Comparison of ENCODE assay signal across 10 cellular contexts in genomic region chr17:57606111-57606875, GRCh38.
A peak's percentile ranks its signal among the peaks of the same experiment; 100 is the strongest.
DNase-seq lines count a peak whose midpoint lies in the region; ATAC-seq and TF ChIP-seq lines count a peak whose summit lies in the region.
"Had no signal": no experiment of that assay in that cellular context is flagged by ENCODE, and none has a peak within 500 bp of the region (broad histone marks: within the 10 kb centered on the region; RNA-seq: fewer than 3 reads in every experiment).

No MANE protein-coding gene starts in this region.

- no peaks in the 10 kb centered on the region for H3K9me3 Mint-ChIP-seq in activated naive CD4-positive, alpha-beta T cell treated with anti-CD3 and anti-CD28 coated beads for 36 hours
- peaks cover 4% of the 10 kb centered on the region for H3K9me3 Mint-ChIP-seq in glutamatergic neuron (ENCODE audit: unreplicated experiment)

- ATAC-seq in PC-3 (peak; percentile 72), HG03280 (IDR thresholded peaks at IDR 0.05; ENCODE audit: unreplicated experiment) (no peak)

- H4K20me1 ChIP-seq in PC-3 (ENCODE audit: low read length) = no peaks in the 10 kb centered on the region

- no peak overlapping the region for H3K4me3 Mint-ChIP-seq in activated naive CD4-positive, alpha-beta T cell treated with anti-CD3 and anti-CD28 coated beads for 36 hours
- no peak overlapping the region for H3K4me3 Mint-ChIP-seq in glutamatergic neuron (ENCODE audit: unreplicated experiment)

- no peak overlapping the region for H3K27ac ChIP-seq in PC-3 (ENCODE audit: low read length)
- peak overlapping the region; percentile 66 for H3K27ac ChIP-seq in stomach smooth muscle (ENCODE audit: low read length)
- H3K27ac ChIP-seq: C4-2B had no signal

- no peaks in the 10 kb centered on the region for H3K36me3 Mint-ChIP-seq in activated naive CD4-positive, alpha-beta T cell treated with anti-CD3 and anti-CD28 coated beads for 36 hours (ENCODE audit: low read depth)
- H3K36me3 Mint-ChIP-seq in glutamatergic neuron (ENCODE audit: unreplicated experiment) = no peaks in the 10 kb centered on the region

- H3K4me3 ChIP-seq in PC-3 (ENCODE audit: low read length) (no peak overlapping the region), stomach smooth muscle (ENCODE audit: low read length in 2 of 2) (no peak overlapping the region)

- no peaks in the 10 kb centered on the region for H3K79me2 ChIP-seq in PC-3 (ENCODE audit: low read length)

- H3K4me1 ChIP-seq in PC-3 (ENCODE audit: insufficient read depth, low read length) (peaks cover 15% of the 10 kb centered on the region), stomach smooth muscle (ENCODE audit: control insufficient read depth, insufficient read depth, low read length) (peaks cover 31% of the 10 kb centered on the region)

- H3K4me2 ChIP-seq in PC-3 (ENCODE audit: low read length) = no peak overlapping the region

- H3K27me3 ChIP-seq in PC-3 (ENCODE audit: low read length) = no peaks in the 10 kb centered on the region
- H3K27me3 ChIP-seq in stomach smooth muscle (ENCODE audit: control insufficient read depth in 1 of 2, insufficient read depth in 2 of 2, low read length in 2 of 2) = no peaks in the 10 kb centered on the region

- H3K9me3 ChIP-seq in PC-3 (ENCODE audit: low read length) (no peaks in the 10 kb centered on the region), stomach smooth muscle (ENCODE audit: control insufficient read depth in 2 of 2, low read length in 2 of 2) (no peaks in the 10 kb centered on the region)

- no peak overlapping the region for H3K9ac ChIP-seq in PC-3 (ENCODE audit: low read length)
- peak overlapping the region in 1 of 2 donors; percentile 55 for H3K9ac ChIP-seq in stomach smooth muscle (ENCODE audit: low read length in 2 of 2)

- H3K27ac Mint-ChIP-seq in activated naive CD4-positive, alpha-beta T cell treated with anti-CD3 and anti-CD28 coated beads for 36 hours = peak overlapping the region; percentile 94
- peak overlapping the region; percentile 81 for H3K27ac Mint-ChIP-seq in glutamatergic neuron (ENCODE audit: unreplicated experiment)

- no peak for DNase-seq in activated naive CD4-positive, alpha-beta T cell treated with anti-CD3 and anti-CD28 coated beads for 36 hours
- DNase-seq in activated naive CD4-positive, alpha-beta T cell treated with Interleukin-2 at 50 U/mL for 16 hours = no peak
- DNase-seq in PC-3 (no peak), glutamatergic neuron (no peak), occipital lobe (lab: John Stamatoyannopoulos, UW) (no peak), NCI-H2107 (lab: John Stamatoyannopoulos, UW) (no peak)
- DNase-seq: stimulated activated CD4-positive, alpha-beta T cell treated with anti-CD3 and anti-CD28 coated beads, Interleukin-4, amount 100 ng/mL, for 1 hour had no signal

- POLR2A ChIA-PET in PC-3 (lab: Charles Lee; ENCODE audit: unreplicated experiment) = no interaction called here

- H3K9me2 ChIP-seq in PC-3 (replicated peaks; ENCODE audit: low read length) = no peaks in the 10 kb centered on the region

- H3K4me1 Mint-ChIP-seq in activated naive CD4-positive, alpha-beta T cell treated with anti-CD3 and anti-CD28 coated beads for 36 hours (ENCODE audit: low read depth) = peaks cover 70% of the 10 kb centered on the region
- H3K4me1 Mint-ChIP-seq in glutamatergic neuron (ENCODE audit: low read depth, unreplicated experiment) = peaks cover 19% of the 10 kb centered on the region

- BruUV-seq in PC-3 (replicated peaks; lab: Mats Ljungman, UMichigan) = no TSS peak

- no peak overlapping the region for H2AFZ ChIP-seq in PC-3 (ENCODE audit: low read length)

- CTCF ChIA-PET in activated naive CD4-positive, alpha-beta T cell treated with anti-CD3 and anti-CD28 coated beads for 36 hours (lab: Charles Lee) = interaction anchor here (0.7 to 1.9 kb wide), 6 partner anchors 8 to 363 kb away, joined by 3 to 5 read pairs (median 4); no protein-coding TSS in a partner anchor
- CTCF ChIA-PET in PC-3 (lab: Charles Lee) = interaction anchor here (0.6 to 0.7 kb wide), 2 partner anchors 8 to 66 kb away, joined by 3 read pairs; no protein-coding TSS in a partner anchor

- H3F3A ChIP-seq in PC-3 (ENCODE audit: low read length, unreplicated experiment) = no peaks in the 10 kb centered on the region

- intact Hi-C loops in activated naive CD4-positive, alpha-beta T cell treated with anti-CD3 and anti-CD28 coated beads for 36 hours (cut with micrococcal nuclease) = no loop called here
- intact Hi-C loops in PC-3 (cut with micrococcal nuclease) = loop anchor here (10.0 kb wide), 1 partner anchor 579 kb away; no protein-coding TSS in a partner anchor

- no peaks in the 10 kb centered on the region for H3K36me3 ChIP-seq in PC-3 (ENCODE audit: low read depth, low read length)
- H3K36me3 ChIP-seq in stomach smooth muscle (ENCODE audit: control insufficient read depth in 2 of 2, insufficient read depth in 2 of 2, low read length in 2 of 2) = no peaks in the 10 kb centered on the region

- TF ChIP-seq CTCF in PC-3 (conservative IDR thresholded peaks at IDR 0.05; ENCODE audit: low read depth, low read length) (no peak), glutamatergic neuron (IDR thresholded peaks at IDR 0.05; ENCODE audit: partially characterized antibody, unreplicated experiment) (no peak)

- H3K27me3 Mint-ChIP-seq in activated naive CD4-positive, alpha-beta T cell treated with anti-CD3 and anti-CD28 coated beads for 36 hours (ENCODE audit: low read depth) = no peaks in the 10 kb centered on the region
- H3K27me3 Mint-ChIP-seq in glutamatergic neuron (ENCODE audit: unreplicated experiment) = peaks cover 12% of the 10 kb centered on the region
